ENCODE assay signal across 8 cellular contexts in genomic region chr9:132673355-132673754, GRCh38. TPM values are rescaled to one million over a fixed set of nuclear protein-coding genes. Genes with fewer than 3 reads are reported as not detected.
DNase-seq lines count a peak whose midpoint lies in the region; ATAC-seq and TF ChIP-seq lines count a peak whose summit lies in the region.

No MANE protein-coding gene starts in this region.

- WGBS in heart right ventricle, 2 donors = 26 to 31% methylated on average over 6 of the region's 6 CpGs
- 42% methylated on average over 6 of the region's 6 CpGs for WGBS in smooth muscle cell (ENCODE audit: low lambda C conversion rate)

- ATAC-seq in heart right ventricle = no peak
- ATAC-seq in mucosa of descending colon = no peak
- ATAC-seq in gastrocnemius medialis = no peak

- no peak overlapping the region for H3K9ac ChIP-seq in smooth muscle cell (ENCODE audit: low read depth)

- H3K4me2 ChIP-seq in smooth muscle cell = peak overlapping the region; percentile 38

- H3K9me3 ChIP-seq in cardiac muscle cell (ENCODE audit: low read depth) (no peaks in the 10 kb centered on the region), heart right ventricle (no peaks in the 10 kb centered on the region), smooth muscle cell (replicated peaks; ENCODE audit: low read depth) (no peaks in the 10 kb centered on the region), mucosa of descending colon (no peaks in the 10 kb centered on the region), gastrocnemius medialis (no peaks in the 10 kb centered on the region)

- H3K27ac ChIP-seq in cardiac muscle cell = no peak overlapping the region
- no peak overlapping the region for H3K27ac ChIP-seq in heart right ventricle
- H3K27ac ChIP-seq in epithelial cell of prostate = peak overlapping the region; percentile 97
- no peak overlapping the region for H3K27ac ChIP-seq in smooth muscle cell (ENCODE audit: low read depth)
- no peak overlapping the region for H3K27ac ChIP-seq in gastrocnemius medialis

- intact Hi-C loops in heart right ventricle (cut with DNase I) = loop anchor here in 3 of 10 donors (5.0 to 10.0 kb wide), 3 partner anchors 121 to 131 kb away; no protein-coding TSS in a partner anchor
- intact Hi-C loops in mucosa of descending colon (cut with DNase I, micrococcal nuclease) = no loop called here
- intact Hi-C loops in gastrocnemius medialis (cut with DNase I; ENCODE audit: low total_unique reads) = loop anchor here (5.0 kb wide), 1 partner anchor 744 kb away; the partner anchor contains the start of gene REXO4

- DNase-seq in cardiac muscle cell (ENCODE audit: low read depth in 1 of 2, low spot score in 1 of 2) = peak; percentile 8 to 54
- no peak for DNase-seq in heart right ventricle
- peak; percentile 69 for DNase-seq in NCI-H82 (lab: John Stamatoyannopoulos, UW)
- DNase-seq in epithelial cell of prostate (ENCODE audit: low read depth, low spot score) = no peak
- DNase-seq in smooth muscle cell (lab: John Stamatoyannopoulos, UW; ENCODE audit: unreplicated experiment) = no peak
- no peak for DNase-seq in mucosa of descending colon
- no peak for DNase-seq in NCI-H1092 (lab: John Stamatoyannopoulos, UW)
- no peak for DNase-seq in gastrocnemius medialis

- no peak overlapping the region for H3K4me3 ChIP-seq in cardiac muscle cell
- H3K4me3 ChIP-seq in heart right ventricle = no peak overlapping the region
- H3K4me3 ChIP-seq in smooth muscle cell = no peak overlapping the region
- H3K4me3 ChIP-seq in mucosa of descending colon = no peak overlapping the region
- H3K4me3 ChIP-seq in gastrocnemius medialis = no peak overlapping the region

- no peak for TF ChIP-seq POLR2A in gastrocnemius medialis (IDR thresholded peaks at IDR 0.05)

- peaks cover 8% of the 10 kb centered on the region for H3K4me1 ChIP-seq in cardiac muscle cell (ENCODE audit: low read depth)
- peaks cover 6 to 57% (median 30%) of the 10 kb centered on the region in 9 donors for H3K4me1 ChIP-seq in heart right ventricle
- H3K4me1 ChIP-seq in smooth muscle cell (ENCODE audit: low read depth) = peaks cover 16% of the 10 kb centered on the region
- peaks cover 12% of the 10 kb centered on the region for H3K4me1 ChIP-seq in mucosa of descending colon (ENCODE audit: low read depth)
- H3K4me1 ChIP-seq in gastrocnemius medialis = peaks cover 26 to 42% of the 10 kb centered on the region in 2 donors

- no peaks in the 10 kb centered on the region for H3K36me3 ChIP-seq in cardiac muscle cell
- peaks cover 0 to 8% (median 4%) of the 10 kb centered on the region in 9 donors for H3K36me3 ChIP-seq in heart right ventricle
- no peaks in the 10 kb centered on the region for H3K36me3 ChIP-seq in smooth muscle cell (ENCODE audit: low read depth)
- no peaks in the 10 kb centered on the region for H3K36me3 ChIP-seq in mucosa of descending colon (ENCODE audit: low read depth)
- H3K36me3 ChIP-seq in gastrocnemius medialis = peaks cover 0 to 6% of the 10 kb centered on the region in 2 donors

- no peaks in the 10 kb centered on the region for H3F3A ChIP-seq in smooth muscle cell (ENCODE audit: low read depth)

- peaks cover 75% of the 10 kb centered on the region for H4K20me1 ChIP-seq in smooth muscle cell (ENCODE audit: low read depth)

- TF ChIP-seq CTCF in cardiac muscle cell (IDR thresholded peaks at IDR 0.05; ENCODE audit: low read depth, low read length) (peak; percentile 17), heart right ventricle (IDR thresholded peaks at IDR 0.05) (no peak), smooth muscle cell (IDR thresholded peaks at IDR 0.05; ENCODE audit: borderline replicate concordance, insufficient read depth, poor library complexity, severe bottlenecking) (no peak), mucosa of descending colon (IDR thresholded peaks at IDR 0.05) (no peak), gastrocnemius medialis (IDR thresholded peaks at IDR 0.05 in 4 of 5, conservative IDR thresholded peaks at IDR 0.05 in 1 of 5) (no peak)

- in situ Hi-C loops in gastrocnemius medialis (cut with MboI; ENCODE audit: low sequenced_read_pairs in 4 of 4) = no loop called here

- H3K79me2 ChIP-seq in smooth muscle cell (ENCODE audit: low read depth) = peaks cover 86% of the 10 kb centered on the region

- H3K27me3 ChIP-seq in cardiac muscle cell (no peaks in the 10 kb centered on the region), heart right ventricle (no peaks in the 10 kb centered on the region), smooth muscle cell (ENCODE audit: low read depth) (no peaks in the 10 kb centered on the region), gastrocnemius medialis (no peaks in the 10 kb centered on the region)

- no peak overlapping the region for H2AFZ ChIP-seq in smooth muscle cell (ENCODE audit: low read depth)

RNA-seq across cellular contexts. Expression of gene GTF3C4, which starts 3.1 kb away (rescaled TPM):
- total RNA-seq in cardiac muscle cell (10.7 and 12.9 TPM in 2 replicates), heart right ventricle (10 to 100 TPM in 6 of 10 donors, 1 to 10 TPM in 4; 7.7 to 12.0 (median 10.7) TPM), smooth muscle cell (16.7 and 19.7 TPM in 2 replicates), mucosa of descending colon (10 to 100 TPM; 10.5 to 16.6 (median 11.4) TPM), gastrocnemius medialis (10 to 100 TPM in 3 of 4 donors, 1 to 10 TPM in 1; 9.2 to 11.7 (median 10.8) TPM)
- polyA plus RNA-seq in cardiac muscle cell (8.3 and 9.2 TPM in 2 replicates), heart right ventricle (1 to 10 TPM; 1.2 to 2.7 TPM), smooth muscle cell (5.6 and 8.3 TPM in 2 replicates)

RNA-seq across cellular contexts. Expression of gene DDX31, which starts 3.6 kb away (rescaled TPM):
- total RNA-seq in cardiac muscle cell (9.1 and 15.8 TPM in 2 replicates), heart right ventricle (1 to 10 TPM; 4.2 to 6.4 (median 5.1) TPM), smooth muscle cell (11.0 and 11.9 TPM in 2 replicates), mucosa of descending colon (10 to 100 TPM in 1 of 3 donors, 1 to 10 TPM in 2; 8.7 to 11.2 (median 9.5) TPM), gastrocnemius medialis (1 to 10 TPM; 5.4 to 8.8 (median 6.4) TPM)
- polyA plus RNA-seq in cardiac muscle cell (4.9 and 5.8 TPM in 2 replicates), heart right ventricle (1 to 10 TPM; 4.0 to 5.3 TPM), smooth muscle cell (5.9 and 6.6 TPM in 2 replicates)

Comparison
In these comparisons a context has a peak if more than half of its experiments do, and no peak if none do; other contexts are left out.
1. DNase-seq: peak in cardiac muscle cell (2 of 2) and NCI-H82 (single experiment); none in heart right ventricle (0 of 2), epithelial cell of prostate (single experiment), smooth muscle cell (single experiment), mucosa of descending colon (0 of 3), NCI-H1092 (single experiment) and gastrocnemius medialis (0 of 2).